ENCODE assay signal across 14 cellular contexts in genomic region chr5:98308960-98309359, GRCh38.
DNase-seq lines count a peak whose midpoint lies in the region; ATAC-seq, FAIRE-seq and TF ChIP-seq lines count a peak whose summit lies in the region.
"Had no signal": no experiment of that assay in that cellular context is flagged by ENCODE, and none has a peak within 500 bp of the region (broad histone marks: within the 10 kb centered on the region; RNA-seq: fewer than 3 reads in every experiment).

No MANE protein-coding gene starts in this region.

- DNase-seq in IMR-90: peak; percentile 78
- peak; percentile 35 for DNase-seq in amniotic epithelial cell (ENCODE audit: low read depth)
- DNase-seq in glomerular endothelial cell (ENCODE audit: extremely low read depth, low read depth, low spot score): peak; percentile 55
- no peak for DNase-seq in smooth muscle cell (lab: John Stamatoyannopoulos, UW; ENCODE audit: unreplicated experiment)
- no peak for DNase-seq in NCI-H1048 (lab: John Stamatoyannopoulos, UW)
- no peak for DNase-seq in kidney
- no peak for DNase-seq in activated CD4-positive, alpha-beta memory T cell treated with anti-CD3 and anti-CD28 coated beads for 36 hours
- DNase-seq: activated CD4-positive, CD25-positive, alpha-beta regulatory T cell; activated naive CD8-positive, alpha-beta T cell treated with anti-CD3 and anti-CD28 coated beads, Interleukin-2, amount 10 ng/mL, durations not matched to agents 7 days and 5 days; CD8-positive, alpha-beta memory T cell; cortex of kidney; natural killer cell; NCI-H1436 treated with DMSO at 0.1 percent for 48 hours had no signal

- peak overlapping the region; percentile 99 for H3K56ac ChIP-seq in IMR-90 (ENCODE audit: extremely low read depth, insufficient read depth, low read length)

- no peak; the same call in none of the 2 replicates for TF ChIP-seq POLR2A in IMR-90 (IDR thresholded peaks at IDR 0.05; ENCODE audit: low read depth, low read length)

- no peak overlapping the region for H2AFZ ChIP-seq in IMR-90 (replicated peaks; ENCODE audit: low read length, poor library complexity)
- peak overlapping the region; percentile 56 for H2AFZ ChIP-seq in smooth muscle cell (ENCODE audit: low read depth)

- BruUV-seq in IMR-90 (replicated peaks; lab: Mats Ljungman, UMichigan): no TSS peak

- H3K9me1 ChIP-seq in IMR-90 (ENCODE audit: insufficient read depth, low read length): peaks cover 5% of the 10 kb centered on the region; the same call in 1 of the 2 replicates

- POLR2A ChIA-PET in IMR-90 (lab: Charles Lee; ENCODE audit: unreplicated experiment): interaction anchor here (0.6 kb wide), 1 partner anchor 464 kb away, joined by 4 read pairs; the partner anchor contains the start of gene RGMB
- POLR2A ChIA-PET in activated CD4-positive, alpha-beta memory T cell treated with anti-CD3 and anti-CD28 coated beads for 36 hours (lab: Charles Lee): no interaction called here

- no peak for TF ChIP-seq RAD21 in IMR-90 (IDR thresholded peaks at IDR 0.05; ENCODE audit: low read length)

- H2BK5ac ChIP-seq in IMR-90 (ENCODE audit: low read depth, low read length, poor library complexity, severe bottlenecking): peak overlapping the region; percentile 99

- no peaks in the 10 kb centered on the region for H3K27me3 Mint-ChIP-seq in activated CD4-positive, alpha-beta memory T cell treated with anti-CD3 and anti-CD28 coated beads for 36 hours

- H3K9me3 ChIP-seq in IMR-90 (ENCODE audit: control insufficient read depth, insufficient read depth, low read length) (no peaks in the 10 kb centered on the region), smooth muscle cell (replicated peaks; ENCODE audit: low read depth) (no peaks in the 10 kb centered on the region), kidney (ENCODE audit: control insufficient read depth in 1 of 2, low read length in 2 of 2) (no peaks in the 10 kb centered on the region)
- H3K9me3 ChIP-seq: gastroesophageal sphincter had no signal

- no peak overlapping the region for H3K4me3 Mint-ChIP-seq in activated CD4-positive, alpha-beta memory T cell treated with anti-CD3 and anti-CD28 coated beads for 36 hours
- H3K4me3 Mint-ChIP-seq: CD8-positive, alpha-beta memory T cell; natural killer cell had no signal

- peak overlapping the region; percentile 73; the same call in 1 of the 2 replicates for H2BK20ac ChIP-seq in IMR-90 (ENCODE audit: low read depth, low read length)

- peak overlapping the region; percentile 74; the same call in 1 of the 2 replicates for H3K4me2 ChIP-seq in IMR-90 (ENCODE audit: low read depth, low read length)
- peak overlapping the region; percentile 79 for H3K4me2 ChIP-seq in smooth muscle cell

- peak overlapping the region; percentile 99 for H3K4ac ChIP-seq in IMR-90 (ENCODE audit: low read depth, low read length)

- H3K27ac ChIP-seq in IMR-90 (ENCODE audit: insufficient read depth, low read length) (peak overlapping the region; percentile 69; the same call in 1 of the 2 replicates), smooth muscle cell (ENCODE audit: low read depth) (peak overlapping the region; percentile 99), kidney (ENCODE audit: low read depth in 2 of 2, low read length in 2 of 2) (no peak overlapping the region)

- peaks cover 14% of the 10 kb centered on the region for H3F3A ChIP-seq in smooth muscle cell (ENCODE audit: low read depth)

- peaks cover 8 to 14% of the 10 kb centered on the region in 2 experiments; a peak in 3 of 4 replicates for H3K79me1 ChIP-seq in IMR-90 (ENCODE audit: low read depth in 1 of 2, low read length in 2 of 2)

- no peak for FAIRE-seq in kidney (lab: Jason Lieb, UNC)

- peak overlapping the region; percentile 83 for H4K5ac ChIP-seq in IMR-90 (ENCODE audit: low read depth, low read length)

- H3K27ac Mint-ChIP-seq in activated CD4-positive, alpha-beta memory T cell treated with anti-CD3 and anti-CD28 coated beads for 36 hours: no peak overlapping the region
- H3K27ac Mint-ChIP-seq: activated naive CD8-positive, alpha-beta T cell treated with anti-CD3 and anti-CD28 coated beads, Interleukin-2, amount 10 ng/mL, durations not matched to agents 7 days and 5 days; natural killer cell had no signal

- H3K9ac ChIP-seq in IMR-90 (ENCODE audit: low read depth, low read length) (peak overlapping the region; percentile 25; the same call in 1 of the 2 replicates), smooth muscle cell (ENCODE audit: low read depth) (peak overlapping the region; percentile 96), kidney (ENCODE audit: low read length in 2 of 2) (no peak overlapping the region)

- peak overlapping the region; percentile 99 for H2BK120ac ChIP-seq in IMR-90 (ENCODE audit: low read depth, low read length)

- H4K20me1 ChIP-seq in IMR-90 (ENCODE audit: insufficient read depth, low read length) (no peaks in the 10 kb centered on the region), smooth muscle cell (ENCODE audit: low read depth) (no peaks in the 10 kb centered on the region)

- no CpG with 5 or more reads among the region's 4 CpGs for WGBS in IMR-90 (ENCODE audit: extremely low coverage in 2 of 2, insufficient read length in 1 of 2), 2 experiments
- 69% methylated on average over 4 of the region's 4 CpGs for WGBS in smooth muscle cell (ENCODE audit: low lambda C conversion rate)

- no peak overlapping the region; the same call in 2 of the 3 replicates for H2BK15ac ChIP-seq in IMR-90 (ENCODE audit: low read depth, low read length)

- no peak for ATAC-seq in IMR-90 (ENCODE audit: low read depth)
- ATAC-seq: gastroesophageal sphincter, natural killer cell had no signal

- intact Hi-C loops in IMR-90 (cut with micrococcal nuclease): loop anchor here (1.0 kb wide), 1 partner anchor 32 kb away; no protein-coding TSS in a partner anchor
- intact Hi-C loops in kidney (cut with DNase I): no loop called here
- intact Hi-C loops in activated CD4-positive, alpha-beta memory T cell treated with anti-CD3 and anti-CD28 coated beads for 36 hours (cut with micrococcal nuclease): loop anchor here (1.0 kb wide), 1 partner anchor 718 kb away; no protein-coding TSS in a partner anchor

- no peaks in the 10 kb centered on the region for H3K36me3 Mint-ChIP-seq in activated CD4-positive, alpha-beta memory T cell treated with anti-CD3 and anti-CD28 coated beads for 36 hours
- H3K36me3 Mint-ChIP-seq: activated naive CD8-positive, alpha-beta T cell treated with anti-CD3 and anti-CD28 coated beads, Interleukin-2, amount 10 ng/mL, durations not matched to agents 7 days and 5 days; CD8-positive, alpha-beta memory T cell; natural killer cell had no signal

- H3K36me3 ChIP-seq in IMR-90 (ENCODE audit: control insufficient read depth, insufficient read depth, low read length) (no peaks in the 10 kb centered on the region), smooth muscle cell (ENCODE audit: low read depth) (no peaks in the 10 kb centered on the region), kidney (ENCODE audit: control insufficient read depth in 1 of 2, insufficient read depth in 2 of 2, low read length in 2 of 2) (no peaks in the 10 kb centered on the region)
- H3K36me3 ChIP-seq: gastroesophageal sphincter had no signal

- dilution Hi-C loops in IMR-90 (cut with HindIII; ENCODE audit: low sequenced_read_pairs, unreplicated experiment): no loop called here

- no peak overlapping the region for H3K4me3 ChIP-seq in IMR-90 (ENCODE audit: insufficient read depth, low read depth, low read length)
- peak overlapping the region; percentile 11 for H3K4me3 ChIP-seq in smooth muscle cell
- H3K4me3 ChIP-seq in kidney (ENCODE audit: low read length in 2 of 2): no peak overlapping the region
- H3K4me3 ChIP-seq: gastroesophageal sphincter had no signal

- peak overlapping the region; percentile 89 for H3K18ac ChIP-seq in IMR-90 (ENCODE audit: low read depth, low read length)

- no peaks in the 10 kb centered on the region for H3K9me3 Mint-ChIP-seq in activated CD4-positive, alpha-beta memory T cell treated with anti-CD3 and anti-CD28 coated beads for 36 hours
- H3K9me3 Mint-ChIP-seq: activated naive CD8-positive, alpha-beta T cell treated with anti-CD3 and anti-CD28 coated beads, Interleukin-2, amount 10 ng/mL, durations not matched to agents 7 days and 5 days; CD8-positive, alpha-beta memory T cell had no signal

- peaks cover 8% of the 10 kb centered on the region for H3K4me1 Mint-ChIP-seq in activated CD4-positive, alpha-beta memory T cell treated with anti-CD3 and anti-CD28 coated beads for 36 hours (ENCODE audit: low read depth)
- H3K4me1 Mint-ChIP-seq: CD8-positive, alpha-beta memory T cell; natural killer cell had no signal

- no peak overlapping the region for H2AK9ac ChIP-seq in IMR-90 (replicated peaks; ENCODE audit: low read depth, low read length, poor library complexity)

- H2AK5ac ChIP-seq in IMR-90 (ENCODE audit: low read depth, low read length): no peak overlapping the region; the same call in 1 of the 2 replicates

- no peaks in the 10 kb centered on the region for H3K79me2 ChIP-seq in smooth muscle cell (ENCODE audit: low read depth)

- in situ Hi-C loops in IMR-90 (cut with MboI; ENCODE audit: low sequenced_read_pairs): no loop called here

- H4K91ac ChIP-seq in IMR-90 (ENCODE audit: insufficient read depth, low read depth, low read length): 0 out of 2 replicates have a peak overlapping the region, but pooled peaks have one; percentile 53

- H3K27me3 ChIP-seq in IMR-90 (ENCODE audit: control insufficient read depth, insufficient read depth, low read length): no peaks in the 10 kb centered on the region
- no peaks in the 10 kb centered on the region for H3K27me3 ChIP-seq in smooth muscle cell (ENCODE audit: low read depth)
- H3K27me3 ChIP-seq: gastroesophageal sphincter had no signal

- peaks cover 15% of the 10 kb centered on the region; the same call in 1 of the 2 replicates for H3K4me1 ChIP-seq in IMR-90 (ENCODE audit: control insufficient read depth, insufficient read depth, low read length)
- H3K4me1 ChIP-seq in smooth muscle cell (ENCODE audit: low read depth): peaks cover 22% of the 10 kb centered on the region
- H3K4me1 ChIP-seq in kidney (ENCODE audit: control insufficient read depth in 1 of 2, insufficient read depth in 1 of 2, low read depth in 1 of 2, low read length in 2 of 2): no peaks in the 10 kb centered on the region

- no peak for TF ChIP-seq CTCF in IMR-90 (conservative IDR thresholded peaks at IDR 0.05; ENCODE audit: low read depth, low read length)
- no peak for TF ChIP-seq CTCF in smooth muscle cell (IDR thresholded peaks at IDR 0.05; ENCODE audit: borderline replicate concordance, insufficient read depth, poor library complexity, severe bottlenecking)
- TF ChIP-seq CTCF in kidney (IDR thresholded peaks at IDR 0.05; ENCODE audit: borderline replicate concordance, extremely low read depth, insufficient read depth): no peak

- peak overlapping the region; percentile 44; the same call in 1 of the 2 replicates for H3K23ac ChIP-seq in IMR-90 (ENCODE audit: low read depth, low read length)

- peak overlapping the region; percentile 73 for H3K14ac ChIP-seq in IMR-90 (replicated peaks; ENCODE audit: low read depth, low read length)

- H4K8ac ChIP-seq in IMR-90 (ENCODE audit: low read depth in 2 of 2, low read length in 2 of 2): peak overlapping the region; percentile 94 to 96; a peak in 2 of 4 replicates

- CTCF ChIA-PET in IMR-90 (lab: Yijun Ruan, JAX): no interaction called here
- CTCF ChIA-PET in activated CD4-positive, alpha-beta memory T cell treated with anti-CD3 and anti-CD28 coated beads for 36 hours (lab: Charles Lee): no interaction called here

TF ChIP-seq in IMR-90, 13 proteins besides CTCF, POLR2A, EP300 and RAD21 (continues in another document):
- no peak for TF ChIP-seq SMC3 (IDR thresholded peaks at IDR 0.05; ENCODE audit: low read depth, low read length)

Comparison
In these comparisons a context has a peak if more than half of its experiments do, and no peak if none do; other contexts are left out.
1. DNase-seq: peak in IMR-90 (single experiment), amniotic epithelial cell (single experiment) and glomerular endothelial cell (single experiment); none in smooth muscle cell (single experiment), NCI-H1048 (single experiment), kidney (single experiment) and activated CD4-positive, alpha-beta memory T cell treated with anti-CD3 and anti-CD28 coated beads for 36 hours (single experiment).
2. H3K27ac ChIP-seq: peak in IMR-90 (single experiment) and smooth muscle cell (single experiment); none in kidney (0 of 2).
3. H3K9ac ChIP-seq: peak in IMR-90 (single experiment) and smooth muscle cell (single experiment); none in kidney (0 of 2).